In the genomic region with DNA sequence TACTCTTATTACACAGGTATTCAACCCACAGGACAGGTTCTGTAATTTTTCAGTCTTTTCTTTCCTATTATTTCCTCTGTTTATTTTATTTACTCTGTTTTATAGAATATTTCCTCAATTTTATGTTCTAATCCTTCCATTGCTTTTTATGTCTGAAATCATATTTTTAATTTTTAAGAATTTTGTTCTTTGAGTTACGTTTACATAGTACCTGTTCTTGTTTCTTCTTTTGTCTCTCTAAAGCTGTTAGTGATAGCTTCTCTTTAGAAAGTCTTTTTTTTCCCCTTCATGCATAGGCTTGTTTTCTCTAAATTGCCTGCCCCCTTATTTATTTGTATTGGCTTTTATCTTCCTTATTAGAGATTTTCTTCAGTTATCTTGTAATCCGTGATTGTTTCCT, we compare ENCODE assay signal across 1 cellular context.
TF ChIP-seq lines count a peak whose summit lies in the region.

No MANE protein-coding gene starts in this region.

TF ChIP-seq in HEK293, 187 proteins besides CTCF, POLR2A, EP300 and RAD21 (continued from another document):
- TF ChIP-seq ZBTB10 (tag by site-specific recombination; IDR thresholded peaks at IDR 0.05) (no peak), GLI2 (tag by site-specific recombination; IDR thresholded peaks at IDR 0.05; ENCODE audit: borderline replicate concordance, low read depth) (no peak), ZNF510 (tag by site-specific recombination; IDR thresholded peaks at IDR 0.05; ENCODE audit: insufficient replicate concordance) (peak; percentile 25)
